ENCODE assay signal across 1 cellular context in the genomic region with DNA sequence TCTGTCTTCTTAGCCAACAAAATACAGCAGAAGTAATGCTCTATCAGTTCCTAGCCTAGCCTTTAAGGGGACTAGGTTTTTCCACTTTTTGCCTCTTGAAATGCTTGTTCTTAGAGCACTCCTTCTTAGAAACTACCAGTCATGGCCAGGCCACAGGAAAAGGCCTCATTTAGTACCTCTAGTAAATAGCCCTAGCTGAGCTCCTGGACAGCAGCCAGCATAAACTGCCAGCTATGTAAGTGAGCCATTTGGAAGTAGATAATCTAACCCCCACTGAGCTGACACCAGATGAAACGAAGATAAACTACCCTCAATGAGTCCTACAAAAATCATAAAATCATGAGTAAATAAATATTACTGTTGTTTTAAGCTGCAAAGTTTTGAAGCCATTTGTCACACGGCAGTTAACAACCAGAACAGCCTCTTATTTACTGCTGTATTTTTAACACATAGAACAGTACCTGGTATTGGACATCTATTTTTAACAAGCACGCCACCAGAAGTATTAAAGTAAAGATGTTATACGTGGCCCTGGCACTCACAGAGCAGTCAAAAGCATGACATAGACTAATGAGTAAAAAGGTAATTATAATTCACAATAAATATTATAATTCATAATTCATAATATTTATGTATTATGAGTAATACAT.
TF ChIP-seq lines count a peak whose summit lies in the region.

No MANE protein-coding gene starts in this region.

TF ChIP-seq in GM23338, 12 proteins besides CTCF, POLR2A, EP300 and RAD21 (continued from another document):
- TF ChIP-seq, protein P1, sequence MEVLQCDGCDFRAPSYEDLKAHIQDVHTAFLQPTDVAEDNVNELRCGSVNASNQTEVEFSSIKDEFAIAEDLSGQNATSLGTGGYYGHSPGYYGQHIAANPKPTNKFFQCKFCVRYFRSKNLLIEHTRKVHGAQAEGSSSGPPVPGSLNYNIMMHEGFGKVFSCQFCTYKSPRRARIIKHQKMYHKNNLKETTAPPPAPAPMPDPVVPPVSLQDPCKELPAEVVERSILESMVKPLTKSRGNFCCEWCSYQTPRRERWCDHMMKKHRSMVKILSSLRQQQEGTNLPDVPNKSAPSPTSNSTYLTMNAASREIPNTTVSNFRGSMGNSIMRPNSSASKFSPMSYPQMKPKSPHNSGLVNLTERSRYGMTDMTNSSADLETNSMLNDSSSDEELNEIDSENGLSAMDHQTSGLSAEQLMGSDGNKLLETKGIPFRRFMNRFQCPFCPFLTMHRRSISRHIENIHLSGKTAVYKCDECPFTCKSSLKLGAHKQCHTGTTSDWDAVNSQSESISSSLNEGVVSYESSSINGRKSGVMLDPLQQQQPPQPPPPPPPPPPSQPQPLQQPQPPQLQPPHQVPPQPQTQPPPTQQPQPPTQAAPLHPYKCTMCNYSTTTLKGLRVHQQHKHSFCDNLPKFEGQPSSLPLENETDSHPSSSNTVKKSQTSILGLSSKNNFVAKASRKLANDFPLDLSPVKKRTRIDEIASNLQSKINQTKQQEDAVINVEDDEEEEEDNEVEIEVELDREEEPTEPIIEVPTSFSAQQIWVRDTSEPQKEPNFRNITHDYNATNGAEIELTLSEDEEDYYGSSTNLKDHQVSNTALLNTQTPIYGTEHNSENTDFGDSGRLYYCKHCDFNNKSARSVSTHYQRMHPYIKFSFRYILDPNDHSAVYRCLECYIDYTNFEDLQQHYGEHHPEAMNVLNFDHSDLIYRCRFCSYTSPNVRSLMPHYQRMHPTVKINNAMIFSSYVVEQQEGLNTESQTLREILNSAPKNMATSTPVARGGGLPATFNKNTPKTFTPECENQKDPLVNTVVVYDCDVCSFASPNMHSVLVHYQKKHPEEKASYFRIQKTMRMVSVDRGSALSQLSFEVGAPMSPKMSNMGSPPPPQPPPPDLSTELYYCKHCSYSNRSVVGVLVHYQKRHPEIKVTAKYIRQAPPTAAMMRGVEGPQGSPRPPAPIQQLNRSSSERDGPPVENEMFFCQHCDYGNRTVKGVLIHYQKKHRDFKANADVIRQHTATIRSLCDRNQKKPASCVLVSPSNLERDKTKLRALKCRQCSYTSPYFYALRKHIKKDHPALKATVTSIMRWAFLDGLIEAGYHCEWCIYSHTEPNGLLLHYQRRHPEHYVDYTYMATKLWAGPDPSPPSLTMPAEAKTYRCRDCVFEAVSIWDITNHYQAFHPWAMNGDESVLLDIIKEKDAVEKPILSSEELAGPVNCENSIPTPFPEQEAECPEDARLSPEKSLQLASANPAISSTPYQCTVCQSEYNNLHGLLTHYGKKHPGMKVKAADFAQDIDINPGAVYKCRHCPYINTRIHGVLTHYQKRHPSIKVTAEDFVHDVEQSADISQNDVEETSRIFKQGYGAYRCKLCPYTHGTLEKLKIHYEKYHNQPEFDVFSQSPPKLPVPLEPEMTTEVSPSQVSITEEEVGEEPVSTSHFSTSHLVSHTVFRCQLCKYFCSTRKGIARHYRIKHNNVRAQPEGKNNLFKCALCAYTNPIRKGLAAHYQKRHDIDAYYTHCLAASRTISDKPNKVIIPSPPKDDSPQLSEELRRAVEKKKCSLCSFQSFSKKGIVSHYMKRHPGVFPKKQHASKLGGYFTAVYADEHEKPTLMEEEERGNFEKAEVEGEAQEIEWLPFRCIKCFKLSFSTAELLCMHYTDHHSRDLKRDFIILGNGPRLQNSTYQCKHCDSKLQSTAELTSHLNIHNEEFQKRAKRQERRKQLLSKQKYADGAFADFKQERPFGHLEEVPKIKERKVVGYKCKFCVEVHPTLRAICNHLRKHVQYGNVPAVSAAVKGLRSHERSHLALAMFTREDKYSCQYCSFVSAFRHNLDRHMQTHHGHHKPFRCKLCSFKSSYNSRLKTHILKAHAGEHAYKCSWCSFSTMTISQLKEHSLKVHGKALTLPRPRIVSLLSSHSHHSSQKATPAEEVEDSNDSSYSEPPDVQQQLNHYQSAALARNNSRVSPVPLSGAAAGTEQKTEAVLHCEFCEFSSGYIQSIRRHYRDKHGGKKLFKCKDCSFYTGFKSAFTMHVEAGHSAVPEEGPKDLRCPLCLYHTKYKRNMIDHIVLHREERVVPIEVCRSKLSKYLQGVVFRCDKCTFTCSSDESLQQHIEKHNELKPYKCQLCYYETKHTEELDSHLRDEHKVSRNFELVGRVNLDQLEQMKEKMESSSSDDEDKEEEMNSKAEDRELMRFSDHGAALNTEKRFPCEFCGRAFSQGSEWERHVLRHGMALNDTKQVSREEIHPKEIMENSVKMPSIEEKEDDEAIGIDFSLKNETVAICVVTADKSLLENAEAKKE (CRISPR knock-in tag; IDR thresholded peaks at IDR 0.05): no peak
- no peak for TF ChIP-seq CREB1 (CRISPR knock-in tag; IDR thresholded peaks at IDR 0.05; ENCODE audit: low read depth)
